ENCODE assay signal across 20 cellular contexts in the genomic region with DNA sequence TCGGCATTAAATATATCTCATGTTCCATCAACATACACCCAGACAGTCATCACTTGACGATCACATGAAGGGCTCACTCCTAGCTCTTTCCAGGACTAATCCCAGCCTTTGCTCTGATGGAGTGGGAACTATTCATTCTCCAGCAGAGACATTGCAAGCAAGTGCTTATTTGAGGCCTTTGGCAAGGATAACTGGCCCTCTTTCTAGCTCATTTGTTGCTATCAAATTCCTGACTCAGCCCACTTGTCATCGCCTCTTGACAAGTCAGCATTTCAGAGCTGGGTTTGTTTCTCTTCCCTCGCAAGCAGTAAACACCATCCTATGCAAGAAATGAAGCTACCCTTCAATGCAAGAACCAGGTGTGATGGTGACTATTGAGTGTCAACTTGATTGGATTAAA.
"Had no signal": no experiment of that assay in that cellular context is flagged by ENCODE, and none has a peak within 500 bp of the region (broad histone marks: within the 10 kb centered on the region; RNA-seq: fewer than 3 reads in every experiment).

No MANE protein-coding gene starts in this region.

- H3K4me3 ChIP-seq: gastroesophageal sphincter, psoas muscle, right lobe of liver, tibial nerve, upper lobe of right lung, vagina had no signal

- DNase-seq: cortex of kidney; effector memory CD4-positive, alpha-beta T cell; foreskin fibroblast; glutamatergic neuron; immature natural killer cell; kidney; left colon; mesendoderm; naive B cell; occipital lobe; psoas muscle; retina; right lobe of liver; stimulated activated CD4-positive, alpha-beta T cell treated with anti-CD3 and anti-CD28 coated beads, Interleukin-4, amount 100 ng/mL, for 1 hour; stimulated activated CD8-positive, alpha-beta memory T cell treated with anti-CD3 and anti-CD28 coated beads, Interleukin-4, amount 100 ng/mL, for 48 hours; stimulated activated naive CD8-positive, alpha-beta T cell treated with anti-CD3 and anti-CD28 coated beads, Interleukin-15, Interleukin-2, amounts not matched to agents 100 U/mL and 50 U/mL, for 24 hours; upper lobe of right lung had no signal
